8 cellular contexts compared by ENCODE assay signal in genomic region chr19:18290250-18291018, GRCh38. TPM values are rescaled to one million over a fixed set of nuclear protein-coding genes. Genes with fewer than 3 reads are reported as not detected.
DNase-seq lines count a peak whose midpoint lies in the region; TF ChIP-seq lines count a peak whose summit lies in the region.

No MANE protein-coding gene starts in this region.

- TF ChIP-seq CTCF in cardiac muscle cell (IDR thresholded peaks at IDR 0.05; ENCODE audit: low read depth, low read length) (no peak), spleen (IDR thresholded peaks at IDR 0.05 in 8 of 11, conservative IDR thresholded peaks at IDR 0.05 in 3 of 11) (no peak)

- H3K9me3 ChIP-seq in cardiac muscle cell (ENCODE audit: low read depth) (no peaks in the 10 kb centered on the region), spleen (no peaks in the 10 kb centered on the region)

- H3K4me1 Mint-ChIP-seq in activated CD4-positive, alpha-beta T cell treated with anti-CD3 and anti-CD28 coated beads, Interleukin-2, amount 10 ng/mL, durations not matched to agents 7 days and 5 days = peaks cover 75% of the 10 kb centered on the region

- H3K4me3 ChIP-seq in cardiac muscle cell = no peak overlapping the region
- H3K4me3 ChIP-seq in spleen = peak overlapping the region in 3 of 8 donors; percentile 57 to 78 (median 65)

- H3K27ac ChIP-seq in cardiac muscle cell = peak overlapping the region; percentile 94
- H3K27ac ChIP-seq in spleen = peak overlapping the region; percentile 95 to 100 (median 98)

- no peaks in the 10 kb centered on the region for H3K36me3 ChIP-seq in cardiac muscle cell
- H3K36me3 ChIP-seq in spleen = no peaks in the 10 kb centered on the region

- no peak for TF ChIP-seq POLR2A in spleen (IDR thresholded peaks at IDR 0.05)

- H3K27me3 ChIP-seq in cardiac muscle cell = no peaks in the 10 kb centered on the region
- no peaks in the 10 kb centered on the region for H3K27me3 ChIP-seq in spleen (replicated peaks in 1 of 7)

- no peaks in the 10 kb centered on the region for H3K27me3 Mint-ChIP-seq in activated CD4-positive, alpha-beta T cell treated with anti-CD3 and anti-CD28 coated beads, Interleukin-2, amount 10 ng/mL, durations not matched to agents 7 days and 5 days

- H3K27ac Mint-ChIP-seq in activated CD4-positive, alpha-beta T cell treated with anti-CD3 and anti-CD28 coated beads, Interleukin-2, amount 10 ng/mL, durations not matched to agents 7 days and 5 days = peak overlapping the region; percentile 96

- POLR2A ChIA-PET in activated CD4-positive, alpha-beta T cell treated with anti-CD3 and anti-CD28 coated beads, Interleukin-2, amount 10 ng/mL, durations not matched to agents 7 days and 5 days (lab: Charles Lee) = interaction anchor here (1.4 to 4.7 kb wide), 2 partner anchors 10 to 15 kb away, joined by 5 to 92 read pairs; partner anchors contain the start of gene JUND

- intact Hi-C loops in cardiac septum (cut with DNase I) = no loop called here
- intact Hi-C loops in spleen (cut with DNase I; ENCODE audit: low total_unique reads) = no loop called here

- H3K9me3 Mint-ChIP-seq in activated CD4-positive, alpha-beta T cell treated with anti-CD3 and anti-CD28 coated beads, Interleukin-2, amount 10 ng/mL, durations not matched to agents 7 days and 5 days = peaks cover 2% of the 10 kb centered on the region

- peaks cover 15% of the 10 kb centered on the region for H3K4me1 ChIP-seq in cardiac muscle cell (ENCODE audit: low read depth)
- peaks cover 31 to 79% (median 52%) of the 10 kb centered on the region in 6 donors for H3K4me1 ChIP-seq in spleen

- H3K4me3 Mint-ChIP-seq in activated CD4-positive, alpha-beta T cell treated with anti-CD3 and anti-CD28 coated beads, Interleukin-2, amount 10 ng/mL, durations not matched to agents 7 days and 5 days = peak overlapping the region; percentile 93

- CTCF ChIA-PET in activated CD4-positive, alpha-beta T cell treated with anti-CD3 and anti-CD28 coated beads, Interleukin-2, amount 10 ng/mL, durations not matched to agents 7 days and 5 days (lab: Charles Lee) = interaction anchor here (1.1 to 2.5 kb wide), 5 partner anchors 9 to 38 kb away, joined by 3 to 16 read pairs (median 5); partner anchors contain the start of gene JUND

- 21 to 29% (median 22%) methylated on average over 13 to 15 of the region's 15 CpGs for WGBS in spleen, 5 donors

- H3K36me3 Mint-ChIP-seq in activated CD4-positive, alpha-beta T cell treated with anti-CD3 and anti-CD28 coated beads, Interleukin-2, amount 10 ng/mL, durations not matched to agents 7 days and 5 days (ENCODE audit: low read depth) = peaks cover 8% of the 10 kb centered on the region

- peak in 1 of 2 donors; percentile 43 for DNase-seq in cardiac muscle cell (ENCODE audit: low read depth in 1 of 2, low spot score in 1 of 2)
- no peak for DNase-seq in cardiac septum (ENCODE audit: low spot score)
- peak; percentile 92 for DNase-seq in activated CD4-positive, alpha-beta T cell treated with anti-CD3 and anti-CD28 coated beads, Interleukin-2, amount 10 ng/mL, durations not matched to agents 7 days and 5 days
- peak; percentile 63 for DNase-seq in effector CD8-positive, alpha-beta T cell (lab: John Stamatoyannopoulos, UW)
- peak; percentile 90 for DNase-seq in spleen
- no peak for DNase-seq in NCI-H146 (lab: John Stamatoyannopoulos, UW)
- no peak for DNase-seq in NCI-H774 (lab: John Stamatoyannopoulos, UW)
- DNase-seq in LoVo (ENCODE audit: low spot score) = no peak

RNA-seq across cellular contexts. Expression of gene JUND, which starts 9.0 kb away (rescaled TPM):
- 430 and 496 TPM in 2 replicates for total RNA-seq in cardiac muscle cell
- polyA plus RNA-seq in cardiac muscle cell = 262 and 265 TPM in 2 replicates
- 140 TPM for total RNA-seq in cardiac septum
- total RNA-seq in activated CD4-positive, alpha-beta T cell treated with anti-CD3 and anti-CD28 coated beads, Interleukin-2, amount 10 ng/mL, durations not matched to agents 7 days and 5 days = 100 to 1,000 TPM; 343 to 347 TPM
- 100 to 1,000 TPM; 119 to 232 (median 159) TPM for total RNA-seq in spleen
- polyA plus RNA-seq in spleen = 10 to 100 TPM; 47.5 to 86.5 (median 75.6) TPM

RNA-seq across cellular contexts. Expression of gene IQCN, which starts 16.2 kb away (rescaled TPM):
- total RNA-seq in cardiac muscle cell = 2.3 and 3.2 TPM in 2 replicates
- 0.38 and 0.72 TPM in 2 replicates for polyA plus RNA-seq in cardiac muscle cell
- 1.1 TPM for total RNA-seq in cardiac septum
- total RNA-seq in activated CD4-positive, alpha-beta T cell treated with anti-CD3 and anti-CD28 coated beads, Interleukin-2, amount 10 ng/mL, durations not matched to agents 7 days and 5 days = 1 to 10 TPM; 6.3 to 7.2 TPM
- total RNA-seq in spleen = 10 to 100 TPM in 3 of 7 donors, 1 to 10 TPM in 4; 4.7 to 17.1 (median 8.6) TPM
- polyA plus RNA-seq in spleen = 10 to 100 TPM in 1 of 3 donors, 1 to 10 TPM in 2; 1.4 to 15.6 (median 7.8) TPM

RNA-seq across cellular contexts. Expression of gene LSM4, which starts 32.4 kb away (rescaled TPM):
- total RNA-seq in cardiac muscle cell (446 and 493 TPM in 2 replicates), cardiac septum (83.8 TPM), spleen (10 to 100 TPM; 55.8 to 86.5 (median 65.1) TPM)
- polyA plus RNA-seq in cardiac muscle cell (418 and 422 TPM in 2 replicates), spleen (100 to 1,000 TPM in 2 of 3 donors, 10 to 100 TPM in 1; 91.6 to 192 (median 151) TPM)
- total RNA-seq in activated CD4-positive, alpha-beta T cell treated with anti-CD3 and anti-CD28 coated beads, Interleukin-2, amount 10 ng/mL, durations not matched to agents 7 days and 5 days = 100 to 1,000 TPM; 156 to 181 TPM

RNA-seq across cellular contexts. Expression of gene PGPEP1, which starts 50.0 kb away (rescaled TPM):
- 19.6 and 19.7 TPM in 2 replicates for total RNA-seq in cardiac muscle cell
- 12.9 and 14.0 TPM in 2 replicates for polyA plus RNA-seq in cardiac muscle cell
- 45.5 TPM for total RNA-seq in cardiac septum
- 10 to 100 TPM; 24.1 to 24.8 TPM for total RNA-seq in activated CD4-positive, alpha-beta T cell treated with anti-CD3 and anti-CD28 coated beads, Interleukin-2, amount 10 ng/mL, durations not matched to agents 7 days and 5 days
- total RNA-seq in spleen = 10 to 100 TPM; 20.2 to 65.6 (median 45.1) TPM
- polyA plus RNA-seq in spleen = 10 to 100 TPM in 1 of 3 donors, 1 to 10 TPM in 2; 9.3 to 17.3 (median 9.6) TPM

Comparison
In these comparisons a context has a peak if more than half of its experiments do, and no peak if none do; other contexts are left out.
1. DNase-seq: peak in activated CD4-positive, alpha-beta T cell treated with anti-CD3 and anti-CD28 coated beads, Interleukin-2, amount 10 ng/mL, durations not matched to agents 7 days and 5 days (single experiment), effector CD8-positive, alpha-beta T cell (single experiment) and spleen (single experiment); none in cardiac septum (single experiment), NCI-H146 (single experiment), NCI-H774 (single experiment) and LoVo (single experiment).